Comparison of ENCODE assay signal across 21 cellular contexts in the genomic region with DNA sequence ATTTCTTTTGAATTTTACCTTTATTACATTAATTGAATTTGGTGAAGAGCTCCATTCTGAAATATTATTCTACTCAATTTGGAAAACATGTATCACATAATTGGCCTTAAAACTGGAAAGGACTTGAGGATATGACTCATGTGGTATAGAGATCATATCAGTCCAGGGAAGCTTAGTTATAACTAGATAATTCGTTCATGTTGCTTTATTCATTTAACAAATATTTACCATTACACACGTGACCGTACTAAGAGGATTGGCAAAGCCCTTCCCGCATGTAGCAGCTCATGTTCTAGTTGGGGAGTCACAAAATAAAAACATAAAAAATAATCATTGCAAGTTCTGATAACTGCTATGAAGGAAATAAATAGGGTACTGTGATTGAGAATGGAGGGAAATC.
A peak's percentile ranks its signal among the peaks of the same experiment; 100 is the strongest.
DNase-seq lines count a peak whose midpoint lies in the region; ATAC-seq and TF ChIP-seq lines count a peak whose summit lies in the region.
"Had no signal": no experiment of that assay in that cellular context is flagged by ENCODE, and none has a peak within 500 bp of the region (broad histone marks: within the 10 kb centered on the region; RNA-seq: fewer than 3 reads in every experiment).

No MANE protein-coding gene starts in this region.

- H3K27ac Mint-ChIP-seq in stimulated activated naive CD8-positive, alpha-beta T cell treated with anti-CD3 and anti-CD28 coated beads, Interleukin-15, amount 100 ng/mL, for 72 hours = no peak overlapping the region
- H3K27ac Mint-ChIP-seq in H9 = no peak overlapping the region; a peak in 1 of 7 replicates
- H3K27ac Mint-ChIP-seq: activated naive CD8-positive, alpha-beta T cell; IgD-negative memory B cell had no signal

- H3K4me3 Mint-ChIP-seq in stimulated activated naive CD8-positive, alpha-beta T cell treated with anti-CD3 and anti-CD28 coated beads, Interleukin-15, amount 100 ng/mL, for 72 hours = no peak overlapping the region
- H3K4me3 Mint-ChIP-seq in H9 = no peak overlapping the region
- H3K4me3 Mint-ChIP-seq: activated naive CD8-positive, alpha-beta T cell; IgD-negative memory B cell had no signal

- no peak overlapping the region for H2BK20ac ChIP-seq in H9 (ENCODE audit: low read depth, low read length, poor library complexity, severe bottlenecking)

- no peak overlapping the region for H3K4ac ChIP-seq in H9 (ENCODE audit: low read depth, low read length)

- in situ Hi-C loops in astrocyte of the spinal cord (cut with HindIII; ENCODE audit: low sequenced_read_pairs) = no loop called here

- H3K56ac ChIP-seq in H9 (ENCODE audit: insufficient read length, low read depth, low read length) = no peak overlapping the region

- H3K27me3 Mint-ChIP-seq in stimulated activated naive CD8-positive, alpha-beta T cell treated with anti-CD3 and anti-CD28 coated beads, Interleukin-15, amount 100 ng/mL, for 72 hours = no peaks in the 10 kb centered on the region
- peaks cover 2% of the 10 kb centered on the region; the same call in 1 of the 2 replicates for H3K27me3 Mint-ChIP-seq in H9 (ENCODE audit: low read depth)
- H3K27me3 Mint-ChIP-seq: activated naive CD8-positive, alpha-beta T cell; IgD-negative memory B cell had no signal

- no peak overlapping the region for H2AK5ac ChIP-seq in H9 (ENCODE audit: insufficient read length, low read length)

- H3K27ac ChIP-seq in H9 (ENCODE audit: insufficient read length, low read depth, low read length) = no peak overlapping the region
- H3K27ac ChIP-seq: colonic mucosa, SJCRH30 had no signal

- H2BK5ac ChIP-seq in H9 (ENCODE audit: insufficient read length, low read length) = no peak overlapping the region

- no peak overlapping the region for H3K18ac ChIP-seq in H9 (ENCODE audit: insufficient read length, low read depth, low read length)

- peak; percentile 14 for DNase-seq in BE2C
- peak; percentile 11 for DNase-seq in OCI-M1 (lab: John Stamatoyannopoulos, UW)
- DNase-seq in astrocyte of the spinal cord (ENCODE audit: low read depth, low spot score) = peak; percentile 52
- DNase-seq in iris pigment epithelial cell (ENCODE audit: low read depth) = peak; percentile 92
- no peak for DNase-seq in activated CD8-positive, alpha-beta memory T cell treated with anti-CD3 and anti-CD28 coated beads, Interleukin-2, amount 50 U/mL, for 4 hours
- no peak for DNase-seq in DMS53 (lab: John Stamatoyannopoulos, UW)
- DNase-seq in stimulated activated naive CD8-positive, alpha-beta T cell treated with anti-CD3 and anti-CD28 coated beads, Interleukin-15, amount 100 ng/mL, for 72 hours = no peak
- DNase-seq in H9 = no peak
- DNase-seq: activated CD4-positive, alpha-beta T cell treated with anti-CD3 and anti-CD28 coated beads for 48 hours; Caco-2; colonic mucosa; GDM1; NCI-H1105 treated with DMSO at 0.1 percent for 48 hours; NCI-H2227 treated with DMSO at 0.1 percent for 48 hours; NK-92 treated with Interleukin-12 subunit alpha and Interleukin-12 subunit beta, amount 100 ng/mL, for 24 hours; SJCRH30; stimulated activated naive CD4-positive, alpha-beta T cell treated with Interleukin-2 at 50 U/mL for 16 hours; T-helper 9 cell had no signal

- H3K4me1 ChIP-seq in BE2C = peaks cover 3% of the 10 kb centered on the region; the same call in 1 of the 2 replicates
- no peaks in the 10 kb centered on the region for H3K4me1 ChIP-seq in H9 (ENCODE audit: insufficient read depth, low read length)
- H3K4me1 ChIP-seq: Caco-2, colonic mucosa, SJCRH30 had no signal

- H4K8ac ChIP-seq in H9 (replicated peaks; ENCODE audit: insufficient read length, low read depth, low read length) = no peak overlapping the region

- no peak overlapping the region for H3K4me3 ChIP-seq in BE2C (ENCODE audit: low read depth, low read length)
- H3K4me3 ChIP-seq in astrocyte of the spinal cord (ENCODE audit: low read depth, low read length) = no peak overlapping the region
- H3K4me3 ChIP-seq: colonic mucosa, SJCRH30 had no signal

- no peak overlapping the region for H3K14ac ChIP-seq in H9 (ENCODE audit: insufficient read depth, low read length)

- no peak overlapping the region for H3T11ph ChIP-seq in H9 (ENCODE audit: low read length)

- ATAC-seq in stimulated activated naive CD8-positive, alpha-beta T cell treated with anti-CD3 and anti-CD28 coated beads, Interleukin-15, amount 100 ng/mL, for 72 hours = no peak
- ATAC-seq: left lobe of liver had no signal

- no peak for TF ChIP-seq CTCF in BE2C (IDR thresholded peaks at IDR 0.05; ENCODE audit: low read depth, low read length)
- no peak for TF ChIP-seq CTCF in astrocyte of the spinal cord (IDR thresholded peaks at IDR 0.05; ENCODE audit: low read depth, low read length)
- no peak for TF ChIP-seq CTCF in H9 (conservative IDR thresholded peaks at IDR 0.05)

- no peak overlapping the region for H3K9ac ChIP-seq in H9 (ENCODE audit: extremely low read depth, insufficient read length, low read length)

- no peak overlapping the region for H4K91ac ChIP-seq in H9 (ENCODE audit: insufficient read length, low read depth, low read length)

- H3K36me3 ChIP-seq in BE2C = no peaks in the 10 kb centered on the region
- H3K36me3 ChIP-seq: colonic mucosa, SJCRH30 had no signal

- H3K27me3 ChIP-seq in BE2C (no peaks in the 10 kb centered on the region), H9 (ENCODE audit: insufficient read depth, low read length) (no peaks in the 10 kb centered on the region)
- H3K27me3 ChIP-seq: colonic mucosa, SJCRH30 had no signal

- H4K20me1 ChIP-seq in H9 (ENCODE audit: control insufficient read depth, insufficient read depth, insufficient read length) = no peaks in the 10 kb centered on the region

- H3K23me2 ChIP-seq in H9 (ENCODE audit: insufficient read length, low read depth, low read length, poor library complexity, severe bottlenecking) = no peaks in the 10 kb centered on the region

- H4K5ac ChIP-seq in H9 (ENCODE audit: insufficient read length, low read depth, low read length) = no peak overlapping the region

- H2BK120ac ChIP-seq in H9 (ENCODE audit: low read depth, low read length, poor library complexity, severe bottlenecking) = no peak overlapping the region

- no peaks in the 10 kb centered on the region for H3K79me1 ChIP-seq in H9 (ENCODE audit: insufficient read depth, low read depth, low read length, poor library complexity, severe bottlenecking)

- WGBS in H9 (ENCODE audit: extremely low coverage, insufficient read length, low lambda C conversion rate) = no CpG with 5 or more reads among the region's 4 CpGs

- no peak overlapping the region for H2BK15ac ChIP-seq in H9 (ENCODE audit: low read depth, low read length)

- H3K23ac ChIP-seq in H9 (ENCODE audit: insufficient read length, low read depth, low read length) = no peak overlapping the region

- no peak overlapping the region for H2BK12ac ChIP-seq in H9 (ENCODE audit: insufficient read length, low read depth, low read length)

- H3K4me1 Mint-ChIP-seq in stimulated activated naive CD8-positive, alpha-beta T cell treated with anti-CD3 and anti-CD28 coated beads, Interleukin-15, amount 100 ng/mL, for 72 hours = no peaks in the 10 kb centered on the region
- peaks cover 0 to 3% of the 10 kb centered on the region in 2 experiments; a peak in 1 of 4 replicates for H3K4me1 Mint-ChIP-seq in H9
- H3K4me1 Mint-ChIP-seq: IgD-negative memory B cell had no signal

- H3K9me3 ChIP-seq in BE2C (no peaks in the 10 kb centered on the region; the same call in 1 of the 2 replicates), H9 (ENCODE audit: control insufficient read depth, low read depth, low read length) (peaks cover 9% of the 10 kb centered on the region)
- H3K9me3 ChIP-seq: Caco-2, colonic mucosa, SJCRH30 had no signal

- H3K79me2 ChIP-seq in H9 (ENCODE audit: insufficient read depth, low read length) = no peaks in the 10 kb centered on the region

- H2AFZ ChIP-seq in H9 (ENCODE audit: low read length) = no peak overlapping the region

- peaks cover 0 to 26% of the 10 kb centered on the region in 2 donors for H3K9me3 Mint-ChIP-seq in stimulated activated naive CD8-positive, alpha-beta T cell treated with anti-CD3 and anti-CD28 coated beads, Interleukin-15, amount 100 ng/mL, for 72 hours
- peaks cover 28 to 33% of the 10 kb centered on the region in 2 experiments for H3K9me3 Mint-ChIP-seq in H9

- peaks cover 17 to 31% (median 21%) of the 10 kb centered on the region in 3 experiments for H3K36me3 Mint-ChIP-seq in H9 (ENCODE audit: insufficient read depth in 1 of 3, low read depth in 3 of 3)
- H3K36me3 Mint-ChIP-seq: activated naive CD8-positive, alpha-beta T cell; IgD-negative memory B cell had no signal

- no peak overlapping the region for H3K4me2 ChIP-seq in H9 (ENCODE audit: insufficient read depth, insufficient read length, low read length)

Comparison
In these comparisons a context has a peak if more than half of its experiments do, and no peak if none do; other contexts are left out.
1. DNase-seq: peak in BE2C (single experiment), OCI-M1 (single experiment), astrocyte of the spinal cord (single experiment) and iris pigment epithelial cell (single experiment); none in activated CD8-positive, alpha-beta memory T cell treated with anti-CD3 and anti-CD28 coated beads, Interleukin-2, amount 50 U/mL, for 4 hours (single experiment), DMS53 (single experiment), stimulated activated naive CD8-positive, alpha-beta T cell treated with anti-CD3 and anti-CD28 coated beads, Interleukin-15, amount 100 ng/mL, for 72 hours (0 of 2) and H9 (single experiment).